8 cellular contexts compared by ENCODE assay signal in the genomic region with DNA sequence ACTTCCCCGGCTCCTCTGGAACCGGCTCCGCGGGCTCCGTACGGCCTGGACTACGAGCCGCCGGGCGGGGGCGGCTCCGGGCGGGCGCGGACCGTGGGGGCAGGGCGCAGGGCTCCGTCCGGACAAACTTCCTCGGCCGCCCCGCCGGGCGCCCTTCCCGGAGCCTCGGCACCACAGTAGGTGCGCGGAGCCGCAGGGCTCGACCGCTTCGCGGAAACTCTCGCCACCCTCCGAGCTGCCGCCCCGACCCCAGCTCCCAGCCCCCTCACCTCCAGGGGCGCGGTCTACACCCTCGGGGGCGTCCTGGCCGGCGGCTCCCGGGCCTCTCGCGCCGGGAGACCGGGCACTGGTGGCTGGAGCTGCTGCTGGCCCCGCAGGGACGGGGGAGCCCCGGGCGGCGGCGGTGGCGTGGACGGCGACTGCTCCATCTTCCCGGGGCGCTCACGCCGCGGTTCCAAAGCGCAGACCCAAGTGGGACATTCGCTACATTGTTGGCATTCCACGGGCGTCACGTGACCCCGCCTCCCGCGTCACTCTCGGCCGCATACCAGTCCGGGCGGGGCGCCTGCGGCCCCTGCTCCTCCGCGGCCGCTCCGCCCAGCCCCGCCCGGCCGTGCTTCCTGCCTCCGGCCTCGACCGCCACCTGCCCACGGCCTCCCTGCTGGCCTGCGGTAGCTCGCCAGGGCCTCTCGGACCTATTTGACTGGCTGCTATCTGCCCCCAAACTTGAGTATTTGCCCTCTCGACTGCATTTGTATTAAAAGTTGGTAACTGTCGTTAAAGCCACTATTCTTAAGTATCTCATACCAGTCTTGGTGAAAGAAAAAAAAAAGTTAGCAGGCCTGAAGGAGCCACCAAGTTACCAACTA. TPM values are rescaled to one million over a fixed set of nuclear protein-coding genes. Genes with fewer than 3 reads are reported as not detected.
DNase-seq lines count a peak whose midpoint lies in the region; ATAC-seq and TF ChIP-seq lines count a peak whose summit lies in the region.

A gene (minus strand): TSS at position 510 of the 869 bp plus-strand sequence. CDS start 15,560 bp downstream, outside the sequence.

- no peak for TF ChIP-seq CTCF in astrocyte of the cerebellum (IDR thresholded peaks at IDR 0.05; ENCODE audit: low read depth, low read length, missing control alignments)
- TF ChIP-seq CTCF in right atrium auricular region (IDR thresholded peaks at IDR 0.05): peak; percentile 39 to 76
- peak; percentile 39 to 68 (median 48) for TF ChIP-seq CTCF in uterus (IDR thresholded peaks at IDR 0.05)

- intact Hi-C loops in posterior cingulate gyrus (cut with DNase I) (loop anchor here (5.0 kb wide), 1 partner anchor 119 kb away; no protein-coding TSS in a partner anchor), uterus (cut with DNase I; ENCODE audit: low total_unique reads) (no loop called here)

- H3K27me3 ChIP-seq in HUES64 (ENCODE audit: insufficient read depth, low read length) (0 out of 2 replicates have a peak, but pooled peaks cover 4% of the 10 kb centered on the region), right atrium auricular region (no peaks in the 10 kb centered on the region), uterus (no peaks in the 10 kb centered on the region)

- H3K27me3 Mint-ChIP-seq in T-helper 1 cell treated with Interleukin-12 subunit alpha and Interleukin-12 subunit beta and Interleukin-4 antibody, amounts not matched to agents 30 μg/mL and 1 μg/mL, for 36 hours (ENCODE audit: low read depth): peaks cover 74% of the 10 kb centered on the region

- H3K36me3 ChIP-seq in HUES64 (ENCODE audit: insufficient read depth, low read length): no peaks in the 10 kb centered on the region
- H3K36me3 ChIP-seq in right atrium auricular region: no peaks in the 10 kb centered on the region
- no peaks in the 10 kb centered on the region for H3K36me3 ChIP-seq in uterus

- H3K4me1 Mint-ChIP-seq in T-helper 1 cell treated with Interleukin-12 subunit alpha and Interleukin-12 subunit beta and Interleukin-4 antibody, amounts not matched to agents 30 μg/mL and 1 μg/mL, for 36 hours (ENCODE audit: low read depth): peaks cover 5% of the 10 kb centered on the region

- DNase-seq in ELF-1 (ENCODE audit: low read depth, low spot score): peak; percentile 98
- peak; percentile 88 for DNase-seq in astrocyte of the cerebellum (ENCODE audit: low read depth)
- peak; percentile 98 for DNase-seq in right atrium auricular region (ENCODE audit: low spot score)
- peak; percentile 74 to 98 (median 86) for DNase-seq in posterior cingulate gyrus
- peak; percentile 95 to 98 for DNase-seq in uterus

- peak within 1 kb of the TSS; percentile 99 for H3K27ac ChIP-seq in HUES64 (ENCODE audit: low read depth, low read length)
- H3K27ac ChIP-seq in right atrium auricular region: peak within 1 kb of the TSS; percentile 99 to 100
- peak within 1 kb of the TSS; percentile 100 for H3K27ac ChIP-seq in uterus

- H3K4me3 Mint-ChIP-seq in T-helper 1 cell treated with Interleukin-12 subunit alpha and Interleukin-12 subunit beta and Interleukin-4 antibody, amounts not matched to agents 30 μg/mL and 1 μg/mL, for 36 hours: peak within 1 kb of the TSS; percentile 76

- no peaks in the 10 kb centered on the region for H3K9me3 Mint-ChIP-seq in T-helper 1 cell treated with Interleukin-12 subunit alpha and Interleukin-12 subunit beta and Interleukin-4 antibody, amounts not matched to agents 30 μg/mL and 1 μg/mL, for 36 hours

- TF ChIP-seq POLR2A in uterus (IDR thresholded peaks at IDR 0.05): peak; percentile 91 to 95

- no peaks in the 10 kb centered on the region for H3K36me3 Mint-ChIP-seq in T-helper 1 cell treated with Interleukin-12 subunit alpha and Interleukin-12 subunit beta and Interleukin-4 antibody, amounts not matched to agents 30 μg/mL and 1 μg/mL, for 36 hours (ENCODE audit: low read depth)

- under 1% methylated on average over 92 of the region's 92 CpGs for WGBS in HUES64

- H3K9me3 ChIP-seq in HUES64 (ENCODE audit: insufficient read depth, low read depth, low read length): no peaks in the 10 kb centered on the region
- no peaks in the 10 kb centered on the region for H3K9me3 ChIP-seq in right atrium auricular region
- H3K9me3 ChIP-seq in uterus: no peaks in the 10 kb centered on the region

- H3K27ac Mint-ChIP-seq in T-helper 1 cell treated with Interleukin-12 subunit alpha and Interleukin-12 subunit beta and Interleukin-4 antibody, amounts not matched to agents 30 μg/mL and 1 μg/mL, for 36 hours: peak within 1 kb of the TSS; percentile 67

- peaks cover 23% of the 10 kb centered on the region for H3K4me1 ChIP-seq in HUES64 (ENCODE audit: insufficient read depth, low read length)
- H3K4me1 ChIP-seq in right atrium auricular region: peaks cover 0 to 39% of the 10 kb centered on the region in 2 donors
- H3K4me1 ChIP-seq in uterus: peaks cover 3 to 9% of the 10 kb centered on the region in 2 donors

- H3K4me3 ChIP-seq in HUES64 (ENCODE audit: low read length): peak within 1 kb of the TSS; percentile 86
- peak within 1 kb of the TSS; percentile 87 for H3K4me3 ChIP-seq in astrocyte of the cerebellum (ENCODE audit: low read depth, low read length)
- peak within 1 kb of the TSS; percentile 87 to 98 for H3K4me3 ChIP-seq in right atrium auricular region
- H3K4me3 ChIP-seq in uterus: peak within 1 kb of the TSS; percentile 87 to 92

- peak within 1 kb of the TSS; percentile 97 for H3K9ac ChIP-seq in HUES64 (ENCODE audit: low read depth, low read length)

- ATAC-seq in GM21528 (IDR thresholded peaks at IDR 0.05; ENCODE audit: low FRiP score, unreplicated experiment): peak; percentile 90

- in situ Hi-C loops in astrocyte of the cerebellum (cut with HindIII; ENCODE audit: low sequenced_read_pairs): no loop called here

RNA-seq across cellular contexts. Expression of the gene that starts here (rescaled TPM):
- polyA plus RNA-seq in HUES64 (2013, experiment 1 of 2): 10.7 TPM
- 12.2 TPM for polyA plus RNA-seq in HUES64 (2013, experiment 2 of 2)
- 10 to 100 TPM; 20.9 to 33.3 TPM for total RNA-seq in right atrium auricular region
- total RNA-seq in uterus: 10 to 100 TPM in 3 of 4 donors, 1 to 10 TPM in 1; 8.5 to 32.5 (median 12.6) TPM

Comparison
In these comparisons a context has a peak if more than half of its experiments do, and no peak if none do; other contexts are left out.
1. Peak in every context shown above with its lines: DNase-seq, ATAC-seq, H3K4me3 ChIP-seq and H3K27ac ChIP-seq.